ENCODE assay signal across 1 cellular context in the genomic region with DNA sequence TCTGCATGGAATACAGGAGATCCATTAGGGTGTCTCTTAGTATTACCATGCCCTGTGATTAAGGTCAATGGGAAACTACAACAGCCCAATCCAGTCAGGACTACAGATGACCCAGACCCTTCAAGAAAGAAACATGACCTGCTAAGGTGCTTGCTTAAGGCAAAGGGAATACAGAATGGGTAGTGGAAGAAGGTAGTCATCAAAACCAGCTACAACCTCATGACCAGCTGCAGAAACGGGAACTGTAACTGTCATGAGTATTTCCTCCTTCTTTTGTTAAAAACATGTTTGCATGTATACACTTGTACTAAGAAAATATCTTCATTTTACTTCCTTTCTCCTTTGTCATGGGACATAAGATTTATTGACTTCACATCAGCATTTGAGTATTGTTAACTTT. TPM values are rescaled to one million over a fixed set of nuclear protein-coding genes. Genes with fewer than 3 reads are reported as not detected.
"Had no signal": no experiment of that assay in that cellular context is flagged by ENCODE, and none has a peak within 500 bp of the region (broad histone marks: within the 10 kb centered on the region; RNA-seq: fewer than 3 reads in every experiment).

No MANE protein-coding gene starts in this region.

RNA-seq across cellular contexts. Expression of a gene that starts 24.8 kb away (rescaled TPM):
- total RNA-seq: activated CD4-positive, alpha-beta T cell treated with anti-CD3 and anti-CD28 coated beads for 36 hours had no signal
